Comparison of ENCODE assay signal across 29 cellular contexts in genomic region chr13:51168623-51169022, GRCh38. TPM values are rescaled to one million over a fixed set of nuclear protein-coding genes. Genes with fewer than 3 reads are reported as not detected.
"Had no signal": no experiment of that assay in that cellular context is flagged by ENCODE, and none has a peak within 500 bp of the region (broad histone marks: within the 10 kb centered on the region; RNA-seq: fewer than 3 reads in every experiment).

No MANE protein-coding gene starts in this region.

- H3K4me3 Mint-ChIP-seq: naive thymus-derived CD8-positive, alpha-beta T cell; stimulated activated memory B cell treated with anti-CD40 and anti-IgM and Interleukin-4, amounts not matched to agents 10 μg/mL and 1 μg/mL and 100 μg/mL, for 72 hours; stimulated activated naive CD8-positive, alpha-beta T cell treated with anti-CD3 and anti-CD28 coated beads, Interleukin-15, Interleukin-2, amounts not matched to agents 100 ng/mL and 50 ng/mL, for 24 hours had no signal

- H3K36me3 ChIP-seq: heart right ventricle, spleen, thoracic aorta, transverse colon had no signal

- H3K9me3 ChIP-seq: heart right ventricle, mucosa of descending colon, thoracic aorta, transverse colon had no signal

- ATAC-seq: esophagus mucosa; heart right ventricle; mucosa of descending colon; naive thymus-derived CD8-positive, alpha-beta T cell; sciatic nerve; stimulated activated memory B cell treated with anti-CD40 and anti-IgM and Interleukin-4, amounts not matched to agents 10 μg/mL and 1 μg/mL and 100 μg/mL, for 72 hours had no signal

- H3K27ac ChIP-seq: coronary artery, heart right ventricle, spleen, thoracic aorta, transverse colon had no signal

- H3K27me3 ChIP-seq: transverse colon had no signal

- H3K4me3 ChIP-seq: coronary artery, heart right ventricle, mucosa of descending colon, spleen, thoracic aorta, transverse colon had no signal

- H3K36me3 Mint-ChIP-seq: naive thymus-derived CD8-positive, alpha-beta T cell; stimulated activated memory B cell treated with anti-CD40 and anti-IgM and Interleukin-4, amounts not matched to agents 10 μg/mL and 1 μg/mL and 100 μg/mL, for 72 hours had no signal

- H3K27ac Mint-ChIP-seq: naive thymus-derived CD8-positive, alpha-beta T cell; stimulated activated memory B cell treated with anti-CD40 and anti-IgM and Interleukin-4, amounts not matched to agents 10 μg/mL and 1 μg/mL and 100 μg/mL, for 72 hours; stimulated activated naive CD8-positive, alpha-beta T cell treated with anti-CD3 and anti-CD28 coated beads, Interleukin-15, Interleukin-2, amounts not matched to agents 100 ng/mL and 50 ng/mL, for 24 hours had no signal

- H3K4me1 ChIP-seq: heart right ventricle, spleen, transverse colon had no signal

- H3K9me3 Mint-ChIP-seq: stimulated activated naive CD8-positive, alpha-beta T cell treated with anti-CD3 and anti-CD28 coated beads, Interleukin-15, Interleukin-2, amounts not matched to agents 100 ng/mL and 50 ng/mL, for 24 hours had no signal

- H3K4me1 Mint-ChIP-seq: naive thymus-derived CD8-positive, alpha-beta T cell; stimulated activated memory B cell treated with anti-CD40 and anti-IgM and Interleukin-4, amounts not matched to agents 10 μg/mL and 1 μg/mL and 100 μg/mL, for 72 hours had no signal

- DNase-seq: effector CD4-positive, alpha-beta T cell; heart right ventricle; hypothalamus; kidney glomerular epithelial cell; mammary epithelial cell; mucosa of descending colon; naive thymus-derived CD8-positive, alpha-beta T cell; posterior cingulate gyrus; spleen; stimulated activated CD4-positive, alpha-beta T cell treated with anti-CD3 and anti-CD28 coated beads, Interleukin-15, amount 100 ng/mL, for 24 hours; stimulated activated CD4-positive, alpha-beta T cell treated with anti-CD3 and anti-CD28 coated beads, Interleukin-1b, Interleukin-23, amount 100 ng/mL, for 48 hours; stimulated activated CD4-positive, alpha-beta T cell treated with anti-CD3 and anti-CD28 coated beads, Interleukin-4, amount 100 ng/mL, for 24 hours; transverse colon had no signal

RNA-seq across cellular contexts. Expression of gene FAM124A, which starts 53.6 kb away (rescaled TPM):
- total RNA-seq: naive thymus-derived CD8-positive, alpha-beta T cell had no signal

RNA-seq across cellular contexts. Expression of gene C13orf42, which starts 57.5 kb away (rescaled TPM):
- total RNA-seq: chondrocyte; dermis microvascular lymphatic vessel endothelial cell; esophagus mucosa; fibroblast of lung; glomerular endothelial cell; heart right ventricle; mammary epithelial cell; mucosa of descending colon; naive thymus-derived CD8-positive, alpha-beta T cell; osteocyte; pulmonary artery endothelial cell; sciatic nerve; skeletal muscle tissue; thoracic aorta; transverse colon; ureter had no signal
- polyA plus RNA-seq: fibroblast of lung; liver; mammary epithelial cell; naive thymus-derived CD8-positive, alpha-beta T cell; neural cell had no signal
